ENCODE assay signal across 9 cellular contexts in the genomic region with DNA sequence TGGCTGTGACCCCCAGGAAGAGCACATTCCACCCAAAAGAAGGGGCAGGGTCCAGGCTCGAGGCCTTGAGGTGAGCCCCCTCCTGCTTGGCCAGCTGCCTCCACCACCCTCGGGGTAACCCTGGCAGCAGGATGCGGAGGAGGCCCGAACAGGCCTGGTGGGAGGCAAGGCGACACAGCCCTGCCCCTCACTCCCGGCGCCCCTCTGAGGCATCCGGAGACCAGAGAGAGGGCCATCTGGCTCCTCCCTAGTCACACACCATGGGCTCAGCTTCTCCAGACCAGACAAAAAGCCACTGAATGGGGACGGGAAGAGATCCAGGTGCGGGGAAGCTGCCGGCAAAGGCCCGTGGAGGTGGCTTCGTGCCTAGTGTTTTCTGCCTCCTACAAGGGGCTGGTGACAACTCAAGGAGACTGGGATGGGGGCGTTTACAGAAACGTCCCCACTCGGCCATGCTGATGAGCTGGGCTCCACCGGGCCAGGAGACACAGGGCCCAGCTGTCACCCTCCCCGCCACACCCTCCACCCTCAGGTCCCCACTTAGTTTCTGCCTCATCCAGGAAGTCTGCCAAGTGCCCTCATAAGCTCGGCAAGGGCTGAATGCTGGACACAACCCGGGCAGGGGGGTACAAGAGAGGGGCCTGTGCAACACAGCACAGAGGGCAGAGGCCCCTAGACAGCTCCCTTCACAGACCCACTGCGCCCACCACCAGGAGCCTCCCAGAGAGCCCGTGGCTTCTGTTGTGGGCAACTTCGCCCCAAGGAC. TPM values are rescaled to one million over a fixed set of nuclear protein-coding genes. Genes with fewer than 3 reads are reported as not detected.
A peak's percentile ranks its signal among the peaks of the same experiment; 100 is the strongest.
DNase-seq lines count a peak whose midpoint lies in the region; ATAC-seq and TF ChIP-seq lines count a peak whose summit lies in the region.
"Had no signal": no experiment of that assay in that cellular context is flagged by ENCODE, and none has a peak within 500 bp of the region (broad histone marks: within the 10 kb centered on the region; RNA-seq: fewer than 3 reads in every experiment).

No MANE protein-coding gene starts in this region.

- no peaks in the 10 kb centered on the region for H3K27me3 ChIP-seq in ACC112 (ENCODE audit: insufficient read depth, low read length)
- peaks cover 25% of the 10 kb centered on the region for H3K27me3 ChIP-seq in endodermal cell (ENCODE audit: control insufficient read depth, insufficient read depth, low read length, poor library complexity, severe bottlenecking)
- no peaks in the 10 kb centered on the region for H3K27me3 ChIP-seq in BE2C

- TF ChIP-seq CTCF in endodermal cell (conservative IDR thresholded peaks at IDR 0.05) (no peak), natural killer cell (IDR thresholded peaks at IDR 0.05) (no peak), BE2C (IDR thresholded peaks at IDR 0.05; ENCODE audit: low read depth, low read length) (no peak)

- H3K4me1 ChIP-seq in ACC112 (ENCODE audit: control insufficient read depth, insufficient read depth, low read length, unreplicated experiment), result peaks cover 21% of the 10 kb centered on the region
- H3K4me1 ChIP-seq in endodermal cell (ENCODE audit: control insufficient read depth, insufficient read depth, low read length), result peaks cover 6% of the 10 kb centered on the region
- peaks cover 5% of the 10 kb centered on the region for H3K4me1 ChIP-seq in BE2C

- H3K4me3 Mint-ChIP-seq in endodermal cell (no peak overlapping the region), natural killer cell (peak overlapping the region; percentile 37)
- H3K4me3 Mint-ChIP-seq: activated B cell treated with CpG ODN at 0.5 μM for 24 hours had no signal

- H3K4me1 Mint-ChIP-seq in endodermal cell, result peaks cover 18% of the 10 kb centered on the region
- peaks cover 32 to 51% of the 10 kb centered on the region in 2 donors for H3K4me1 Mint-ChIP-seq in natural killer cell

- H3K79me2 ChIP-seq in ACC112 (ENCODE audit: control insufficient read depth, insufficient read depth, low read length, unreplicated experiment), result peaks cover 41% of the 10 kb centered on the region

- H3K36me3 ChIP-seq in ACC112 (ENCODE audit: insufficient read depth, low read length), result peaks cover 2% of the 10 kb centered on the region; the same call in 1 of the 2 replicates
- H3K36me3 ChIP-seq in endodermal cell (ENCODE audit: control insufficient read depth, insufficient read depth, low read length), result no peaks in the 10 kb centered on the region
- H3K36me3 ChIP-seq in BE2C, result no peaks in the 10 kb centered on the region

- DNase-seq in NCI-H1092 treated with DMSO at 0.1 percent for 48 hours (lab: John Stamatoyannopoulos, UW) (peak; percentile 16), endodermal cell (peak; percentile 72), natural killer cell (no peak), HuH-7 (ENCODE audit: low spot score) (no peak), posterior vena cava (ENCODE audit: low spot score) (no peak), BE2C (no peak), HuH-7.5 (ENCODE audit: low spot score) (no peak)
- DNase-seq: activated B cell treated with CpG ODN at 0.5 μM for 24 hours had no signal

- intact Hi-C loops in natural killer cell (cut with micrococcal nuclease), result no loop called here
- intact Hi-C loops in posterior vena cava (cut with DNase I), result loop anchor here in 1 of 2 donors (2.0 to 5.0 kb wide), 2 partner anchors 66 to 426 kb away; a partner anchor contains a TSS

- 65 to 76% methylated on average over 9 to 23 of the region's 23 CpGs for WGBS in endodermal cell (ENCODE audit: insufficient coverage in 1 of 2, insufficient read length in 1 of 2), 2 experiments

- H3K9me3 Mint-ChIP-seq in endodermal cell (no peaks in the 10 kb centered on the region), natural killer cell (no peaks in the 10 kb centered on the region)
- H3K9me3 Mint-ChIP-seq: activated B cell treated with CpG ODN at 0.5 μM for 24 hours had no signal

- ATAC-seq in natural killer cell, result peak in 2 of 3 donors; percentile 33 to 44

- H3K27ac Mint-ChIP-seq in endodermal cell, result no peak overlapping the region
- H3K27ac Mint-ChIP-seq in natural killer cell, result peak overlapping the region in 1 of 2 donors; percentile 54
- H3K27ac Mint-ChIP-seq: activated B cell treated with CpG ODN at 0.5 μM for 24 hours had no signal

- H2AFZ ChIP-seq in ACC112 (ENCODE audit: low read length, unreplicated experiment), result no peak overlapping the region

- H3K36me3 Mint-ChIP-seq in endodermal cell (ENCODE audit: low read depth), result no peaks in the 10 kb centered on the region
- H3K36me3 Mint-ChIP-seq in natural killer cell, result no peaks in the 10 kb centered on the region

- no peaks in the 10 kb centered on the region for H3K9me3 ChIP-seq in endodermal cell (ENCODE audit: control insufficient read depth, low read length)
- no peaks in the 10 kb centered on the region for H3K9me3 ChIP-seq in BE2C

- H3K9ac ChIP-seq in endodermal cell (ENCODE audit: extremely low read depth, low read length, poor library complexity, severe bottlenecking), result no peak overlapping the region

- H3K4me3 ChIP-seq in ACC112 (ENCODE audit: low read depth, low read length) (peak overlapping the region; percentile 78), endodermal cell (ENCODE audit: low read length) (no peak overlapping the region), BE2C (ENCODE audit: low read depth, low read length) (no peak overlapping the region)

- H3K27me3 Mint-ChIP-seq in endodermal cell (ENCODE audit: insufficient read depth) (peaks cover 11% of the 10 kb centered on the region), natural killer cell (ENCODE audit: low read depth in 2 of 2) (no peaks in the 10 kb centered on the region)

- H3K27ac ChIP-seq in ACC112 (ENCODE audit: low read depth, low read length) (peak overlapping the region; percentile 71), endodermal cell (ENCODE audit: low read depth, low read length) (peak overlapping the region; percentile 95)

RNA-seq across cellular contexts. Expression of a gene that starts 41.9 kb away (rescaled TPM):
- total RNA-seq in endodermal cell (10 to 100 TPM; 12.4 to 16.7 TPM), natural killer cell (10 to 100 TPM; 14.5 to 21.6 (median 21.2) TPM), posterior vena cava (10 to 100 TPM; 73.5 to 77.7 TPM)
- 6.4 TPM for polyA plus RNA-seq in endodermal cell (2013, experiment 1 of 2)
- polyA plus RNA-seq in endodermal cell (2013, experiment 2 of 2), result 6.8 TPM
- polyA plus RNA-seq in BE2C (2012; ENCODE audit: insufficient read depth, insufficient read length, low read depth), result 7.1 TPM

Comparison
In these comparisons a context has a peak if more than half of its experiments do, and no peak if none do; other contexts are left out.
1. DNase-seq: peak in NCI-H1092 treated with DMSO at 0.1 percent for 48 hours (single experiment) and endodermal cell (single experiment); none in natural killer cell (single experiment), HuH-7 (single experiment), posterior vena cava (single experiment), BE2C (single experiment) and HuH-7.5 (single experiment).